Comparison of ENCODE assay signal across 1 cellular context in the genomic region with DNA sequence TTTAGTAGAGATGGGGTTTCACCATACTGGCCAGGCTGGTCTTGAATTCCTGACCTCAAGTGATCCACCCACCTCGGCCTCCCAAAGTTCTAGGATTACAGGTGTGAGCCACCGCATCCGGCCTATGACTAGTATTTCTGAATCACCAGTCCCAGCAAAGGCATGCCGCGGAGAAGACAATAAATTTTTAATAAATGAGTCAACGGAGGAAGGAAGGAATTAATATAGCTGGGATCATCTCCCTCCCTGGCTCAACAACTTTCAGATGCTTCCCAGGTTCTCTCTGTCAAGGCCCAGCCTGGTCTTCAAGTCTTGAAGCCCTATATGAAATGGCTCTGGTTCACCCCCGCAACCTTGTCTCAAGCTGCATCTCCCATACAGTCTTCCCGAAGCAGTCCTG.
A peak's percentile ranks its signal among the peaks of the same experiment; 100 is the strongest.
TF ChIP-seq lines count a peak whose summit lies in the region.

No MANE protein-coding gene starts in this region.

TF ChIP-seq in SK-N-SH, 30 proteins besides CTCF, POLR2A, EP300 and RAD21 (continued from another document):
- TF ChIP-seq, protein P1, sequence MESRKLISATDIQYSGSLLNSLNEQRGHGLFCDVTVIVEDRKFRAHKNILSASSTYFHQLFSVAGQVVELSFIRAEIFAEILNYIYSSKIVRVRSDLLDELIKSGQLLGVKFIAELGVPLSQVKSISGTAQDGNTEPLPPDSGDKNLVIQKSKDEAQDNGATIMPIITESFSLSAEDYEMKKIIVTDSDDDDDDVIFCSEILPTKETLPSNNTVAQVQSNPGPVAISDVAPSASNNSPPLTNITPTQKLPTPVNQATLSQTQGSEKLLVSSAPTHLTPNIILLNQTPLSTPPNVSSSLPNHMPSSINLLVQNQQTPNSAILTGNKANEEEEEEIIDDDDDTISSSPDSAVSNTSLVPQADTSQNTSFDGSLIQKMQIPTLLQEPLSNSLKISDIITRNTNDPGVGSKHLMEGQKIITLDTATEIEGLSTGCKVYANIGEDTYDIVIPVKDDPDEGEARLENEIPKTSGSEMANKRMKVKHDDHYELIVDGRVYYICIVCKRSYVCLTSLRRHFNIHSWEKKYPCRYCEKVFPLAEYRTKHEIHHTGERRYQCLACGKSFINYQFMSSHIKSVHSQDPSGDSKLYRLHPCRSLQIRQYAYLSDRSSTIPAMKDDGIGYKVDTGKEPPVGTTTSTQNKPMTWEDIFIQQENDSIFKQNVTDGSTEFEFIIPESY (IDR thresholded peaks at IDR 0.05; ENCODE audit: borderline replicate concordance, low read depth), result 0 out of 2 replicates have a peak, but pooled peaks have one; percentile 56
- peak; percentile 95 for TF ChIP-seq JUND (IDR thresholded peaks at IDR 0.05)
- peak; percentile 52 for TF ChIP-seq NFIC (IDR thresholded peaks at IDR 0.05; ENCODE audit: borderline replicate concordance)
- TF ChIP-seq, protein P2, sequence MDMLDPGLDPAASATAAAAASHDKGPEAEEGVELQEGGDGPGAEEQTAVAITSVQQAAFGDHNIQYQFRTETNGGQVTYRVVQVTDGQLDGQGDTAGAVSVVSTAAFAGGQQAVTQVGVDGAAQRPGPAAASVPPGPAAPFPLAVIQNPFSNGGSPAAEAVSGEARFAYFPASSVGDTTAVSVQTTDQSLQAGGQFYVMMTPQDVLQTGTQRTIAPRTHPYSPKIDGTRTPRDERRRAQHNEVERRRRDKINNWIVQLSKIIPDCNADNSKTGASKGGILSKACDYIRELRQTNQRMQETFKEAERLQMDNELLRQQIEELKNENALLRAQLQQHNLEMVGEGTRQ (IDR thresholded peaks at IDR 0.05; ENCODE audit: borderline replicate concordance, low read depth, low read length), result no peak
- TF ChIP-seq MXI1 (IDR thresholded peaks at IDR 0.05; ENCODE audit: low read depth, low read length), result no peak
- TF ChIP-seq, protein P3, sequence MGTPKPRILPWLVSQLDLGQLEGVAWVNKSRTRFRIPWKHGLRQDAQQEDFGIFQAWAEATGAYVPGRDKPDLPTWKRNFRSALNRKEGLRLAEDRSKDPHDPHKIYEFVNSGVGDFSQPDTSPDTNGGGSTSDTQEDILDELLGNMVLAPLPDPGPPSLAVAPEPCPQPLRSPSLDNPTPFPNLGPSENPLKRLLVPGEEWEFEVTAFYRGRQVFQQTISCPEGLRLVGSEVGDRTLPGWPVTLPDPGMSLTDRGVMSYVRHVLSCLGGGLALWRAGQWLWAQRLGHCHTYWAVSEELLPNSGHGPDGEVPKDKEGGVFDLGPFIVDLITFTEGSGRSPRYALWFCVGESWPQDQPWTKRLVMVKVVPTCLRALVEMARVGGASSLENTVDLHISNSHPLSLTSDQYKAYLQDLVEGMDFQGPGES (IDR thresholded peaks at IDR 0.05; ENCODE audit: low read depth, low read length), result no peak
- peak; percentile 73 for TF ChIP-seq RXRA (IDR thresholded peaks at IDR 0.05; ENCODE audit: borderline replicate concordance, low read depth)
- no peak for TF ChIP-seq CHD2 (IDR thresholded peaks at IDR 0.05; ENCODE audit: low read length, partially characterized antibody)
- TF ChIP-seq, protein P4, sequence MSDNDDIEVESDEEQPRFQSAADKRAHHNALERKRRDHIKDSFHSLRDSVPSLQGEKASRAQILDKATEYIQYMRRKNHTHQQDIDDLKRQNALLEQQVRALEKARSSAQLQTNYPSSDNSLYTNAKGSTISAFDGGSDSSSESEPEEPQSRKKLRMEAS (IDR thresholded peaks at IDR 0.05; ENCODE audit: low read depth), result peak; percentile 76
- peak; percentile 98 for TF ChIP-seq FOSL2 (IDR thresholded peaks at IDR 0.05; ENCODE audit: borderline replicate concordance, low read depth)
- TF ChIP-seq NRF1 (IDR thresholded peaks at IDR 0.05; ENCODE audit: low read depth, low read length), result no peak
- TF ChIP-seq EZH2phosphoT487 (IDR thresholded peaks at IDR 0.05; ENCODE audit: borderline replicate concordance, low read depth), result no peak
- TF ChIP-seq YY1 (IDR thresholded peaks at IDR 0.05; ENCODE audit: low read depth), result no peak
- TF ChIP-seq RCOR1 (IDR thresholded peaks at IDR 0.05; ENCODE audit: low read length), result no peak
- TF ChIP-seq FOXM1 (IDR thresholded peaks at IDR 0.05; ENCODE audit: low read depth), result peak; percentile 45; the same call in 1 of the 2 replicates
- TF ChIP-seq, protein P5, sequence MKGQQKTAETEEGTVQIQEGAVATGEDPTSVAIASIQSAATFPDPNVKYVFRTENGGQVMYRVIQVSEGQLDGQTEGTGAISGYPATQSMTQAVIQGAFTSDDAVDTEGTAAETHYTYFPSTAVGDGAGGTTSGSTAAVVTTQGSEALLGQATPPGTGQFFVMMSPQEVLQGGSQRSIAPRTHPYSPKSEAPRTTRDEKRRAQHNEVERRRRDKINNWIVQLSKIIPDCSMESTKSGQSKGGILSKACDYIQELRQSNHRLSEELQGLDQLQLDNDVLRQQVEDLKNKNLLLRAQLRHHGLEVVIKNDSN (IDR thresholded peaks at IDR 0.05; ENCODE audit: borderline replicate concordance, low read depth), result peak; percentile 17
- TF ChIP-seq SMC3 (IDR thresholded peaks at IDR 0.05; ENCODE audit: low read depth, low read length), result no peak
- TF ChIP-seq FOXJ3 (CRISPR knock-in tag; IDR thresholded peaks at IDR 0.05), result no peak
- no peak for TF ChIP-seq GABPA (IDR thresholded peaks at IDR 0.05; ENCODE audit: low read depth)
- TF ChIP-seq, protein P6, sequence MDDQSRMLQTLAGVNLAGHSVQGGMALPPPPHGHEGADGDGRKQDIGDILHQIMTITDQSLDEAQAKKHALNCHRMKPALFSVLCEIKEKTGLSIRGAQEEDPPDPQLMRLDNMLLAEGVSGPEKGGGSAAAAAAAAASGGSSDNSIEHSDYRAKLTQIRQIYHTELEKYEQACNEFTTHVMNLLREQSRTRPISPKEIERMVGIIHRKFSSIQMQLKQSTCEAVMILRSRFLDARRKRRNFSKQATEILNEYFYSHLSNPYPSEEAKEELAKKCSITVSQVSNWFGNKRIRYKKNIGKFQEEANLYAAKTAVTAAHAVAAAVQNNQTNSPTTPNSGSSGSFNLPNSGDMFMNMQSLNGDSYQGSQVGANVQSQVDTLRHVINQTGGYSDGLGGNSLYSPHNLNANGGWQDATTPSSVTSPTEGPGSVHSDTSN (IDR thresholded peaks at IDR 0.05), result peak; percentile 68
- peak; percentile 90 for TF ChIP-seq TEAD4 (IDR thresholded peaks at IDR 0.05; ENCODE audit: borderline replicate concordance, insufficient read depth)
- TF ChIP-seq RFX5 (IDR thresholded peaks at IDR 0.05; ENCODE audit: low read length), result no peak
- TF ChIP-seq SIN3A (IDR thresholded peaks at IDR 0.05; ENCODE audit: borderline replicate concordance, low read depth, low read length), result no peak
